ENCODE assay signal across 8 cellular contexts in genomic region chr10:49761789-49762565, GRCh38. TPM values are rescaled to one million over a fixed set of nuclear protein-coding genes. Genes with fewer than 3 reads are reported as not detected.
DNase-seq lines count a peak whose midpoint lies in the region; ATAC-seq and TF ChIP-seq lines count a peak whose summit lies in the region.

Gene OGDHL, minus strand, starts transcription at chr10:49762323. Its CDS starts 3,731 bp downstream, at chr10:49758592.

- no peak within 1 kb of the TSS for H2AK9ac ChIP-seq in IMR-90 (replicated peaks; ENCODE audit: low read depth, low read length, poor library complexity)

- CTCF ChIA-PET in IMR-90 (lab: Yijun Ruan, JAX), result no interaction called here
- CTCF ChIA-PET in mammary epithelial cell (lab: Charles Lee; ENCODE audit: low non-redundant PET), result no interaction called here

- peak; percentile 87 for ATAC-seq in GM19438 (IDR thresholded peaks at IDR 0.05; ENCODE audit: low read depth, unreplicated experiment)
- ATAC-seq in IMR-90 (ENCODE audit: low read depth), result peak; percentile 99

- BruUV-seq in IMR-90 (replicated peaks; lab: Mats Ljungman, UMichigan) (no TSS peak), mammary epithelial cell (replicated peaks; lab: Mats Ljungman, UMichigan) (no TSS peak)

- H2BK20ac ChIP-seq in IMR-90 (ENCODE audit: low read depth, low read length), result no peak within 1 kb of the TSS

- H3K4me1 ChIP-seq in IMR-90 (ENCODE audit: control insufficient read depth, insufficient read depth, low read length), result no peaks in the 10 kb centered on the region
- H3K4me1 ChIP-seq in mammary epithelial cell (ENCODE audit: insufficient read depth, low read length), result no peaks in the 10 kb centered on the region
- H3K4me1 ChIP-seq in spleen, result peaks cover 3 to 15% (median 12%) of the 10 kb centered on the region in 6 donors

- no peak within 1 kb of the TSS for H2BK15ac ChIP-seq in IMR-90 (ENCODE audit: low read depth, low read length)

- no peak within 1 kb of the TSS for H3K27ac ChIP-seq in IMR-90 (ENCODE audit: insufficient read depth, low read length)
- no peak within 1 kb of the TSS for H3K27ac ChIP-seq in SK-N-MC
- no peak within 1 kb of the TSS for H3K27ac ChIP-seq in mammary epithelial cell (ENCODE audit: insufficient read depth, low read depth, low read length)
- no peak within 1 kb of the TSS for H3K27ac ChIP-seq in spleen

- H3K56ac ChIP-seq in IMR-90 (ENCODE audit: extremely low read depth, insufficient read depth, low read length), result no peak within 1 kb of the TSS

- no peak within 1 kb of the TSS for H2AK5ac ChIP-seq in IMR-90 (ENCODE audit: low read depth, low read length)

- in situ Hi-C loops in IMR-90 (cut with MboI; ENCODE audit: low sequenced_read_pairs), result no loop called here
- in situ Hi-C loops in mammary epithelial cell (cut with MboI; ENCODE audit: low sequenced_read_pairs in 2 of 2), result no loop called here

- no peak within 1 kb of the TSS for H2BK5ac ChIP-seq in IMR-90 (ENCODE audit: low read depth, low read length, poor library complexity, severe bottlenecking)

- no peak for TF ChIP-seq CTCF in IMR-90 (conservative IDR thresholded peaks at IDR 0.05; ENCODE audit: low read depth, low read length)
- no peak for TF ChIP-seq CTCF in mammary epithelial cell (conservative IDR thresholded peaks at IDR 0.05 in 1 of 2, IDR thresholded peaks at IDR 0.05 in 1 of 2; ENCODE audit: extremely low read depth in 1 of 2, insufficient read depth in 1 of 2, low read depth in 1 of 2, low read length in 2 of 2)
- peak in 1 of 11 experiments; percentile 9 for TF ChIP-seq CTCF in spleen (IDR thresholded peaks at IDR 0.05 in 8 of 11, conservative IDR thresholded peaks at IDR 0.05 in 3 of 11)

- H3K9me1 ChIP-seq in IMR-90 (ENCODE audit: insufficient read depth, low read length), result peaks cover 4% of the 10 kb centered on the region; the same call in 1 of the 2 replicates

- H2AFZ ChIP-seq in IMR-90 (replicated peaks; ENCODE audit: low read length, poor library complexity) (peak within 1 kb of the TSS; percentile 90), mammary epithelial cell (ENCODE audit: low read depth, low read length) (peak within 1 kb of the TSS; percentile 63)

- H3K9ac ChIP-seq in IMR-90 (ENCODE audit: low read depth, low read length), result no peak within 1 kb of the TSS
- peak within 1 kb of the TSS; percentile 32 for H3K9ac ChIP-seq in SK-N-MC (ENCODE audit: insufficient read length)
- H3K9ac ChIP-seq in mammary epithelial cell (ENCODE audit: insufficient read depth, low read length), result no peak within 1 kb of the TSS

- H3K23ac ChIP-seq in IMR-90 (ENCODE audit: low read depth, low read length), result no peak within 1 kb of the TSS

- peaks cover 11% of the 10 kb centered on the region for H3K27me3 ChIP-seq in IMR-90 (ENCODE audit: control insufficient read depth, insufficient read depth, low read length)
- no peaks in the 10 kb centered on the region for H3K27me3 ChIP-seq in mammary epithelial cell (ENCODE audit: insufficient read depth, low read length)
- peaks cover 0 to 92% (median 38%) of the 10 kb centered on the region in 7 donors for H3K27me3 ChIP-seq in spleen (replicated peaks in 1 of 7)

- no peak within 1 kb of the TSS for H2BK120ac ChIP-seq in IMR-90 (ENCODE audit: low read depth, low read length)

- H4K5ac ChIP-seq in IMR-90 (ENCODE audit: low read depth, low read length), result no peak within 1 kb of the TSS

- H4K8ac ChIP-seq in IMR-90 (ENCODE audit: low read depth in 2 of 2, low read length in 2 of 2), result no peak within 1 kb of the TSS

- no peak for TF ChIP-seq RAD21 in IMR-90 (IDR thresholded peaks at IDR 0.05; ENCODE audit: low read length)

- intact Hi-C loops in IMR-90 (cut with micrococcal nuclease) (loop anchor here (5.0 kb wide), 2 partner anchors 155 to 170 kb away; no protein-coding TSS in a partner anchor), mammary epithelial cell (cut with micrococcal nuclease) (loop anchor here (1.0 to 10.0 kb wide), 3 partner anchors 155 to 227 kb away; partner anchors contain the start of gene ERCC6), spleen (cut with DNase I; ENCODE audit: low total_unique reads) (no loop called here)

- peak within 1 kb of the TSS; percentile 42 for H3K4me3 ChIP-seq in IMR-90 (ENCODE audit: insufficient read depth, low read depth, low read length)
- H3K4me3 ChIP-seq in SK-N-MC, result peak within 1 kb of the TSS; percentile 78
- peak within 1 kb of the TSS; percentile 36 to 52 (median 51) for H3K4me3 ChIP-seq in mammary epithelial cell (replicated peaks in 1 of 3; ENCODE audit: insufficient read depth in 1 of 3, low read depth in 2 of 3, low read length in 3 of 3)
- peak within 1 kb of the TSS; percentile 40 to 74 (median 52) for H3K4me3 ChIP-seq in spleen

- no peak within 1 kb of the TSS for H3K18ac ChIP-seq in IMR-90 (ENCODE audit: low read depth, low read length)

- peak within 1 kb of the TSS; percentile 76 for H3K4me2 ChIP-seq in IMR-90 (ENCODE audit: low read depth, low read length)
- H3K4me2 ChIP-seq in mammary epithelial cell (ENCODE audit: insufficient read depth, low read depth, low read length), result peak within 1 kb of the TSS; percentile 98

- H3K79me2 ChIP-seq in mammary epithelial cell (ENCODE audit: insufficient read depth, low read length), result no peaks in the 10 kb centered on the region

- WGBS in IMR-90 (ENCODE audit: extremely low coverage in 2 of 2, insufficient read length in 1 of 2), 2 experiments, result 0% methylated on average over 22 of the region's 81 CpGs; no CpG with 5 or more reads in 1 of the 2 experiments
- 4% methylated on average over 9 of the region's 81 CpGs for WGBS in mammary epithelial cell (ENCODE audit: low coverage, missing lambda C conversion rate)
- WGBS in spleen, 5 donors, result 0 to 4% (median 2%) methylated on average over 32 to 81 of the region's 81 CpGs

- no peaks in the 10 kb centered on the region for H3K36me3 ChIP-seq in IMR-90 (ENCODE audit: control insufficient read depth, insufficient read depth, low read length)
- no peaks in the 10 kb centered on the region for H3K36me3 ChIP-seq in SK-N-MC (ENCODE audit: insufficient read depth, low read length)
- H3K36me3 ChIP-seq in mammary epithelial cell (ENCODE audit: insufficient read depth, low read length), result no peaks in the 10 kb centered on the region
- no peaks in the 10 kb centered on the region for H3K36me3 ChIP-seq in spleen

- no peaks in the 10 kb centered on the region for H4K20me1 ChIP-seq in IMR-90 (ENCODE audit: insufficient read depth, low read length)
- H4K20me1 ChIP-seq in mammary epithelial cell (ENCODE audit: insufficient read depth, low read length), result no peaks in the 10 kb centered on the region

- DNase-seq in D341Med (ENCODE audit: low spot score), result peak; percentile 92
- peak; percentile 19 for DNase-seq in IMR-90
- no peak for DNase-seq in SK-N-MC (ENCODE audit: low read depth, low spot score)
- DNase-seq in mammary epithelial cell, result peak; percentile 44
- DNase-seq in iPS-NIHi7 (ENCODE audit: extremely low spot score), result peak; percentile 88
- peak; percentile 81 for DNase-seq in spleen
- no peak for DNase-seq in mesenteric fat pad (ENCODE audit: low spot score)

- POLR2A ChIA-PET in IMR-90 (lab: Charles Lee; ENCODE audit: unreplicated experiment), result no interaction called here

- H3K4ac ChIP-seq in IMR-90 (ENCODE audit: low read depth, low read length), result no peak within 1 kb of the TSS

- no peak within 1 kb of the TSS for H3K14ac ChIP-seq in IMR-90 (replicated peaks; ENCODE audit: low read depth, low read length)

- H3K79me1 ChIP-seq in IMR-90 (ENCODE audit: low read depth in 1 of 2, low read length in 2 of 2), result no peaks in the 10 kb centered on the region

- dilution Hi-C loops in IMR-90 (cut with HindIII; ENCODE audit: low sequenced_read_pairs, unreplicated experiment) (no loop called here), mammary epithelial cell (cut with HindIII; ENCODE audit: low sequenced_read_pairs) (no loop called here)

- TF ChIP-seq POLR2A in IMR-90 (IDR thresholded peaks at IDR 0.05; ENCODE audit: low read depth, low read length) (no peak), spleen (IDR thresholded peaks at IDR 0.05) (no peak)

- no peak within 1 kb of the TSS for H4K91ac ChIP-seq in IMR-90 (ENCODE audit: insufficient read depth, low read depth, low read length)

- H3K9me3 ChIP-seq in IMR-90 (ENCODE audit: control insufficient read depth, insufficient read depth, low read length), result no peaks in the 10 kb centered on the region
- H3K9me3 ChIP-seq in SK-N-MC (ENCODE audit: low read depth, low read length), result no peaks in the 10 kb centered on the region
- no peaks in the 10 kb centered on the region for H3K9me3 ChIP-seq in mammary epithelial cell (replicated peaks; ENCODE audit: insufficient read depth, low read length)
- peaks cover 0 to 9% (median 7%) of the 10 kb centered on the region in 8 donors for H3K9me3 ChIP-seq in spleen

TF ChIP-seq in IMR-90, 13 proteins besides CTCF, POLR2A, EP300 and RAD21 (continues in another document):
- TF ChIP-seq MAFK (IDR thresholded peaks at IDR 0.05; ENCODE audit: low read depth, low read length) (no peak), CHD1 (IDR thresholded peaks at IDR 0.05; ENCODE audit: low read depth, low read length) (no peak), ELK1 (IDR thresholded peaks at IDR 0.05; ENCODE audit: borderline replicate concordance, low read depth, low read length) (no peak), RCOR1 (IDR thresholded peaks at IDR 0.05; ENCODE audit: insufficient replicate concordance, low read length) (no peak), RFX5 (IDR thresholded peaks at IDR 0.05; ENCODE audit: low read depth, low read length) (no peak), BHLHE40 (IDR thresholded peaks at IDR 0.05; ENCODE audit: low read depth, low read length) (peak; percentile 72), FOS (IDR thresholded peaks at IDR 0.05; ENCODE audit: low read depth, low read length) (no peak)

RNA-seq across cellular contexts. Expression of gene OGDHL, which starts in this region (rescaled TPM):
- total RNA-seq in IMR-90 (2012; rRNA removed) (under 0.01 and 0.18 TPM in 2 replicates), mammary epithelial cell (under 1 TPM; 0.33 to 0.40 TPM), spleen (1 to 10 TPM in 1 of 7 donors, under 1 TPM in 4, not detected in 2; 0.09 to 1.6 (median 0.19) TPM), mesenteric fat pad (not detected)
- polyA plus RNA-seq in IMR-90 (2012; rRNA removed) (0.27 TPM in 2 replicates), mammary epithelial cell (0.53 TPM), spleen (under 1 TPM; 0.11 to 0.45 (median 0.20) TPM)
- 0.12 and 0.18 TPM in 2 replicates for polyA plus RNA-seq in IMR-90 (2012; cell fraction: cytosol; rRNA removed)
- polyA plus RNA-seq in IMR-90 (2012; cell fraction: nucleus; rRNA removed; ENCODE audit: low replicate concordance), result 1.1 and 1.5 TPM in 2 replicates
- polyA minus RNA-seq in mammary epithelial cell, result 0.62 TPM

Comparison
In these comparisons a context has a peak if more than half of its experiments do, and no peak if none do; other contexts are left out.
1. Peak in DNase-seq, H3K4me3 ChIP-seq and H3K4me2 ChIP-seq in mammary epithelial cell; RNA of the gene not detected or under 1 TPM.
2. DNase-seq: peak in D341Med (single experiment), IMR-90 (single experiment), iPS-NIHi7 (single experiment) and spleen (single experiment); none in SK-N-MC (single experiment) and mesenteric fat pad (single experiment).
3. Peak in every context shown above with its lines, with median percentiles within 50 percentile points of each other: H3K4me3 ChIP-seq.